In genomic region chr6:57432162-57432561, GRCh38 we compare ENCODE assay signal across 13 cellular contexts.
DNase-seq lines count a peak whose midpoint lies in the region; ATAC-seq and TF ChIP-seq lines count a peak whose summit lies in the region.
"Had no signal": no experiment of that assay in that cellular context is flagged by ENCODE, and none has a peak within 500 bp of the region (broad histone marks: within the 10 kb centered on the region; RNA-seq: fewer than 3 reads in every experiment).

No MANE protein-coding gene starts in this region.

- CTCF ChIA-PET in AG04449 (lab: Yijun Ruan, JAX): no interaction called here
- CTCF ChIA-PET in activated B cell treated with CpG ODN at 0.5 μM for 24 hours (lab: Charles Lee): no interaction called here

- peaks cover 11% of the 10 kb centered on the region for H3K4me1 ChIP-seq in foreskin keratinocyte

- POLR2A ChIA-PET in AG04449 (lab: Yijun Ruan, JAX) (interaction anchor here (0.8 kb wide), 1 partner anchor 41 kb away, joined by 6 read pairs; no protein-coding TSS in a partner anchor), activated B cell treated with CpG ODN at 0.5 μM for 24 hours (lab: Charles Lee) (no interaction called here)

- peaks cover 4% of the 10 kb centered on the region for H3K36me3 Mint-ChIP-seq in activated B cell treated with CpG ODN at 0.5 μM for 24 hours (ENCODE audit: low read depth)

- H3K27me3 Mint-ChIP-seq in activated B cell treated with CpG ODN at 0.5 μM for 24 hours: no peaks in the 10 kb centered on the region

- intact Hi-C loops in activated B cell treated with CpG ODN at 0.5 μM for 24 hours (cut with micrococcal nuclease): no loop called here

- no peak overlapping the region for H3K4me3 ChIP-seq in AG04449 (ENCODE audit: low read depth, low read length)

- peak overlapping the region; percentile 15 for H3K4me3 Mint-ChIP-seq in activated B cell treated with CpG ODN at 0.5 μM for 24 hours

- DNase-seq in AG04449 (ENCODE audit: low read depth, low spot score): peak; percentile 47
- peak; percentile 84 for DNase-seq in EL
- DNase-seq in activated B cell treated with CpG ODN at 0.5 μM for 24 hours: no peak
- peak; percentile 2 to 29 for DNase-seq in foreskin keratinocyte
- no peak for DNase-seq in AG08396 (ENCODE audit: low spot score)
- DNase-seq in T-helper 9 cell: no peak
- DNase-seq in NCI-H1105 treated with DMSO at 0.1 percent for 48 hours (lab: John Stamatoyannopoulos, UW): no peak
- DNase-seq: DMS153, NCI-H2081 treated with DMSO at 0.1 percent for 48 hours had no signal

- TF ChIP-seq CTCF in AG04449 (IDR thresholded peaks at IDR 0.05; ENCODE audit: insufficient read depth, low read length, missing control alignments): no peak
- no peak for TF ChIP-seq CTCF in activated B cell treated with CpG ODN at 0.5 μM for 24 hours (IDR thresholded peaks at IDR 0.05)
- TF ChIP-seq CTCF in foreskin keratinocyte (conservative IDR thresholded peaks at IDR 0.05): no peak

- peaks cover 64% of the 10 kb centered on the region for H3K4me1 Mint-ChIP-seq in activated B cell treated with CpG ODN at 0.5 μM for 24 hours

- peak overlapping the region; percentile 65 for H3K27ac Mint-ChIP-seq in activated B cell treated with CpG ODN at 0.5 μM for 24 hours
- H3K27ac Mint-ChIP-seq: activated naive CD4-positive, alpha-beta T cell treated with anti-CD3 and anti-CD28 coated beads, Interleukin-2, amount 50 U/mL, for 72 hours had no signal

- ATAC-seq in activated B cell treated with CpG ODN at 0.5 μM for 24 hours (ENCODE audit: low read depth): no peak
- no peak for ATAC-seq in foreskin keratinocyte
- no peak for ATAC-seq in HG02870 (IDR thresholded peaks at IDR 0.05; ENCODE audit: unreplicated experiment)
- ATAC-seq: activated naive CD4-positive, alpha-beta T cell treated with anti-CD3 and anti-CD28 coated beads, Interleukin-2, amount 50 U/mL, for 72 hours had no signal

- no peak overlapping the region for H3K27ac ChIP-seq in foreskin keratinocyte
- H3K27ac ChIP-seq: epithelial cell of prostate, neutrophil had no signal

- H3K9me3 Mint-ChIP-seq in activated B cell treated with CpG ODN at 0.5 μM for 24 hours: no peaks in the 10 kb centered on the region
- H3K9me3 Mint-ChIP-seq: activated naive CD4-positive, alpha-beta T cell treated with anti-CD3 and anti-CD28 coated beads, Interleukin-2, amount 50 U/mL, for 72 hours had no signal

- H3K27me3 ChIP-seq in foreskin keratinocyte: no peaks in the 10 kb centered on the region
- H3K27me3 ChIP-seq: neutrophil had no signal

Comparison
In these comparisons a context has a peak if more than half of its experiments do, and no peak if none do; other contexts are left out.
1. DNase-seq: peak in AG04449 (single experiment), EL (single experiment) and foreskin keratinocyte (2 of 2); none in activated B cell treated with CpG ODN at 0.5 μM for 24 hours (single experiment), AG08396 (single experiment), T-helper 9 cell (single experiment) and NCI-H1105 treated with DMSO at 0.1 percent for 48 hours (single experiment).